ENCODE assay signal across 20 cellular contexts in genomic region chr5:179302499-179303185, GRCh38. TPM values are rescaled to one million over a fixed set of nuclear protein-coding genes. Genes with fewer than 3 reads are reported as not detected.
DNase-seq lines count a peak whose midpoint lies in the region; ATAC-seq and TF ChIP-seq lines count a peak whose summit lies in the region.
"Had no signal": no experiment of that assay in that cellular context is flagged by ENCODE, and none has a peak within 500 bp of the region (broad histone marks: within the 10 kb centered on the region; RNA-seq: fewer than 3 reads in every experiment).

No MANE protein-coding gene starts in this region.

- H3K4me1 ChIP-seq in left ventricle myocardium inferior (no peaks in the 10 kb centered on the region), adipocyte (ENCODE audit: control insufficient read depth, insufficient read depth, low read length) (peaks cover 90% of the 10 kb centered on the region), vagina (peaks cover 51% of the 10 kb centered on the region)

- H3K27ac ChIP-seq in left ventricle myocardium inferior (replicated peaks) (no peak overlapping the region), vagina (peak overlapping the region; percentile 72)
- H3K27ac ChIP-seq: HL-60, RWPE1 had no signal

- H3K27me3 ChIP-seq in left ventricle myocardium inferior (ENCODE audit: low read depth) (peaks cover 22% of the 10 kb centered on the region), adipocyte (replicated peaks; ENCODE audit: control insufficient read depth, insufficient read depth, low read length) (no peaks in the 10 kb centered on the region), vagina (no peaks in the 10 kb centered on the region)
- H3K27me3 ChIP-seq: gastroesophageal sphincter, tibial nerve had no signal

- peak overlapping the region; percentile 34 for H3K27ac Mint-ChIP-seq in nephron progenitor cell

- no peak for TF ChIP-seq POLR2A in vagina (IDR thresholded peaks at IDR 0.05)

- no peaks in the 10 kb centered on the region for H3K36me3 ChIP-seq in left ventricle myocardium inferior
- H3K36me3 ChIP-seq in adipocyte (ENCODE audit: control insufficient read depth, insufficient read depth, low read length, severe bottlenecking) = peaks cover 1% of the 10 kb centered on the region
- no peaks in the 10 kb centered on the region for H3K36me3 ChIP-seq in vagina
- H3K36me3 ChIP-seq: gastroesophageal sphincter had no signal

- no peak overlapping the region for H3K4me3 Mint-ChIP-seq in nephron progenitor cell

- H3K4me3 ChIP-seq in left ventricle myocardium inferior = no peak overlapping the region
- H3K4me3 ChIP-seq in adipocyte (ENCODE audit: low read length) = no peak overlapping the region
- no peak overlapping the region for H3K4me3 ChIP-seq in vagina
- H3K4me3 ChIP-seq: gastroesophageal sphincter, tibial nerve had no signal

- intact Hi-C loops in Right ventricle myocardium superior (cut with DNase I) = no loop called here
- intact Hi-C loops in left ventricle myocardium inferior (cut with micrococcal nuclease) = no loop called here
- intact Hi-C loops in vagina (cut with DNase I) = no loop called here

- TF ChIP-seq CTCF in left ventricle myocardium inferior (IDR thresholded peaks at IDR 0.05; ENCODE audit: borderline replicate concordance) (no peak), nephron progenitor cell (IDR thresholded peaks at IDR 0.05) (no peak), vagina (IDR thresholded peaks at IDR 0.05) (no peak)

- H3K4me1 Mint-ChIP-seq in nephron progenitor cell = peaks cover 53% of the 10 kb centered on the region

- peaks cover 28% of the 10 kb centered on the region for H3K36me3 Mint-ChIP-seq in nephron progenitor cell (ENCODE audit: low read depth)

- H3K9ac ChIP-seq in adipocyte (ENCODE audit: low read length) = peak overlapping the region; percentile 77

- DNase-seq in Right ventricle myocardium superior (peak; percentile 24), left ventricle myocardium inferior (no peak), adipocyte (ENCODE audit: low read depth) (no peak), nephron progenitor cell (no peak), vagina (ENCODE audit: extremely low spot score in 2 of 2) (no peak), middle frontal gyrus (ENCODE audit: extremely low spot score, low spot score) (no peak)
- DNase-seq in activated CD4-positive, alpha-beta T cell treated with anti-CD3 and anti-CD28 coated beads, Interleukin-2, amount 50 U/mL, for 48 hours = no peak
- DNase-seq: activated CD4-positive, alpha-beta T cell treated with anti-CD3 and anti-CD28 coated beads, Interleukin-2, amount 50 U/mL, for 1 hour; activated gamma-delta T cell; caudate nucleus; NCI-H1048; NCI-H2029 treated with DMSO at 0.1 percent for 48 hours; NCI-H510A; nucleus accumbens; stimulated activated naive CD4-positive, alpha-beta T cell had no signal

- H3K27me3 Mint-ChIP-seq in nephron progenitor cell (ENCODE audit: low read depth, poor library complexity) = peaks cover 9% of the 10 kb centered on the region

- H3K9me3 Mint-ChIP-seq in nephron progenitor cell = peaks cover 63% of the 10 kb centered on the region

- H3K9me3 ChIP-seq in left ventricle myocardium inferior (replicated peaks) = peaks cover 42% of the 10 kb centered on the region
- no peaks in the 10 kb centered on the region for H3K9me3 ChIP-seq in adipocyte (ENCODE audit: control insufficient read depth, low read length)
- H3K9me3 ChIP-seq in vagina = no peaks in the 10 kb centered on the region

- no peak for ATAC-seq in Right ventricle myocardium superior (ENCODE audit: poor library complexity)
- no peak for ATAC-seq in HG02852 (IDR thresholded peaks at IDR 0.05; ENCODE audit: unreplicated experiment)
- ATAC-seq: gastroesophageal sphincter had no signal

RNA-seq across cellular contexts. Expression of gene ADAMTS2, which starts 42.6 kb away (rescaled TPM):
- total RNA-seq in Right ventricle myocardium superior (3.6 TPM), left ventricle myocardium inferior (4.6 TPM), vagina (17.4 TPM)
